Comparison of ENCODE assay signal across 19 cellular contexts in genomic region chr18:42182728-42183700, GRCh38.
DNase-seq lines count a peak whose midpoint lies in the region; ATAC-seq and TF ChIP-seq lines count a peak whose summit lies in the region.
"Had no signal": no experiment of that assay in that cellular context is flagged by ENCODE, and none has a peak within 500 bp of the region (broad histone marks: within the 10 kb centered on the region; RNA-seq: fewer than 3 reads in every experiment).

No MANE protein-coding gene starts in this region.

- H3K9me2 ChIP-seq in GM23248 (ENCODE audit: insufficient read depth) = no peaks in the 10 kb centered on the region

- no peak overlapping the region for H2AFZ ChIP-seq in GM23248

- 49 to 55% methylated on average over 7 of the region's 7 CpGs for WGBS in GM23248 (ENCODE audit: low coverage in 1 of 2, low lambda C conversion rate in 2 of 2, missing lambda C conversion rate in 2 of 2), 2 experiments

- H3K9me3 ChIP-seq in GM23248 (ENCODE audit: low read depth) (no peaks in the 10 kb centered on the region), RWPE2 (ENCODE audit: severe bottlenecking) (no peaks in the 10 kb centered on the region)
- H3K9me3 ChIP-seq: pancreas had no signal

- intact Hi-C loops in dorsolateral prefrontal cortex (cut with DNase I) = no loop called here

- H3K36me3 ChIP-seq in GM23248 (ENCODE audit: low read depth) (no peaks in the 10 kb centered on the region), RWPE2 (ENCODE audit: low read depth) (no peaks in the 10 kb centered on the region)
- H3K36me3 ChIP-seq: pancreas had no signal

- H3K4me2 ChIP-seq in GM23248 (ENCODE audit: unreplicated experiment) = peak overlapping the region; percentile 38

- DNase-seq in GM23248 (peak; percentile 58), RWPE2 (ENCODE audit: low spot score) (no peak), epithelial cell of prostate (ENCODE audit: low read depth, low spot score) (peak; percentile 48), renal cortical epithelial cell (ENCODE audit: low read depth) (peak; percentile 85), dorsolateral prefrontal cortex (no peak), 8988T (no peak)
- DNase-seq: activated CD4-positive, alpha-beta T cell treated with anti-CD3 and anti-CD28 coated beads for 36 hours; activated naive CD4-positive, alpha-beta T cell treated with anti-CD3 and anti-CD28 coated beads, Interleukin-2, amount 50 U/mL, for 16 hours; CD8-positive, alpha-beta memory T cell; KG1; NCI-H1436 treated with DMSO at 0.1 percent for 48 hours; NCI-H510A treated with DMSO at 0.1 percent for 48 hours; pancreas; substantia nigra; T-helper 2 cell had no signal

- no peaks in the 10 kb centered on the region for H4K20me1 ChIP-seq in GM23248 (ENCODE audit: insufficient read depth)

- no peak overlapping the region for H3K9ac ChIP-seq in GM23248

- peak overlapping the region; percentile 32 for H3K27ac ChIP-seq in GM23248
- no peak overlapping the region for H3K27ac ChIP-seq in RWPE2 (ENCODE audit: poor library complexity, severe bottlenecking)
- peak overlapping the region; percentile 41 for H3K27ac ChIP-seq in epithelial cell of prostate
- H3K27ac ChIP-seq in dorsolateral prefrontal cortex = peak overlapping the region in 1 of 59 donors; percentile 64
- H3K27ac ChIP-seq: HL-60, pancreas had no signal

- H3K79me2 ChIP-seq in GM23248 (ENCODE audit: insufficient read depth) = no peaks in the 10 kb centered on the region

- H3K4me1 ChIP-seq in GM23248 (ENCODE audit: insufficient read depth) (peaks cover 18% of the 10 kb centered on the region), RWPE2 (ENCODE audit: insufficient read depth, poor library complexity, severe bottlenecking) (peaks cover 4% of the 10 kb centered on the region)
- H3K4me1 ChIP-seq: pancreas had no signal

- TF ChIP-seq CTCF in RWPE2 (IDR thresholded peaks at IDR 0.05; ENCODE audit: poor library complexity, severe bottlenecking) (no peak), dorsolateral prefrontal cortex (IDR thresholded peaks at IDR 0.05 in 54 of 56, conservative IDR thresholded peaks at IDR 0.05 in 2 of 56; ENCODE audit: low read depth in 1 of 56, partially characterized antibody in 56 of 56) (no peak)

- in situ Hi-C loops in GM23248 (cut with MboI) = no loop called here

- H3K4me3 ChIP-seq in GM23248 = no peak overlapping the region
- H3K4me3 ChIP-seq in RWPE2 (ENCODE audit: severe bottlenecking) = no peak overlapping the region
- H3K4me3 ChIP-seq in dorsolateral prefrontal cortex = no peak overlapping the region
- H3K4me3 ChIP-seq: pancreas had no signal

- H3K27me3 ChIP-seq in GM23248 (replicated peaks; ENCODE audit: insufficient read depth) = no peaks in the 10 kb centered on the region
- H3K27me3 ChIP-seq in RWPE2 (ENCODE audit: insufficient read depth, poor library complexity, severe bottlenecking) = no peaks in the 10 kb centered on the region
- no peaks in the 10 kb centered on the region for H3K27me3 ChIP-seq in dorsolateral prefrontal cortex
- H3K27me3 ChIP-seq: pancreas had no signal

- H3F3A ChIP-seq in GM23248 (ENCODE audit: insufficient read depth) = peaks cover 16% of the 10 kb centered on the region; the same call in 1 of the 2 replicates

- ATAC-seq in RWPE2 (ENCODE audit: low read depth) = peak; percentile 25; the same call in 1 of the 3 replicates
- ATAC-seq in GM18519 (IDR thresholded peaks at IDR 0.05; ENCODE audit: low FRiP score, unreplicated experiment) = no peak
- no peak for ATAC-seq in activated CD4-positive, CD25-positive, alpha-beta regulatory T cell treated with anti-CD3 and anti-CD28 coated beads, Interleukin-2, amount 50 U/mL, for 24 hours
- ATAC-seq: activated CD4-positive, alpha-beta T cell treated with anti-CD3 and anti-CD28 coated beads for 36 hours; Panc1; pancreas had no signal

Comparison
In these comparisons a context has a peak if more than half of its experiments do, and no peak if none do; other contexts are left out.
1. DNase-seq: peak in GM23248 (single experiment), epithelial cell of prostate (single experiment) and renal cortical epithelial cell (single experiment); none in RWPE2 (single experiment), dorsolateral prefrontal cortex (0 of 10) and 8988T (single experiment).